In the genomic region with DNA sequence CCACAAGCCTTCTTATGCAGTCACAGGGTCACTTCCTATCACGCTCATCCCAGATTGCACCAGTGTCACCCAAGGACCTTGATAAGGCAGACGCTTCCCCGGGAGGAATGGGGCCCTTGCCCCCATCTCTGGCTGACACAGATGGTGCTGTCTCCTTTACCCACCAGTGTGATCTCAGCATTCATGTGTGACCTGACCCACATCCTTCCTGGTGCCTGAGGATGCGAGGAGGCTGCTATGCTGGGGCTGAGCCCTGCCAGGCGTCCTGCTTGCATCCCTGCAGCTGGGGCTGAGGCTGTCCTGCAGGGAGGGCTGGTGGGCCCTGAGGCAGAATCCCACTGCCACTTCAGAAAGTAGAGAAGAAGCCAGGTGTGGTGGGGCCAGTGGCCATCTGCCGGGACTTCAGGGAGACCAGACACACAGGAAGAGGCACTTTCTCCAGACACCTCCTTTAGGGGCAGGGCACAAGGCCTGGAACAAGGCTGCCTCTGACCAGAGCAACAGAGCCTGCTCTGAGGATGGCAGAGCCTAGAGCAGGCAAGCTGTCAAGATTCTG, we compare ENCODE assay signal across 1 cellular context.
TF ChIP-seq lines count a peak whose summit lies in the region.

No MANE protein-coding gene starts in this region.

TF ChIP-seq in GM12878, 131 proteins besides CTCF, POLR2A, EP300 and RAD21 (continued from another document):
- TF ChIP-seq, protein P1, sequence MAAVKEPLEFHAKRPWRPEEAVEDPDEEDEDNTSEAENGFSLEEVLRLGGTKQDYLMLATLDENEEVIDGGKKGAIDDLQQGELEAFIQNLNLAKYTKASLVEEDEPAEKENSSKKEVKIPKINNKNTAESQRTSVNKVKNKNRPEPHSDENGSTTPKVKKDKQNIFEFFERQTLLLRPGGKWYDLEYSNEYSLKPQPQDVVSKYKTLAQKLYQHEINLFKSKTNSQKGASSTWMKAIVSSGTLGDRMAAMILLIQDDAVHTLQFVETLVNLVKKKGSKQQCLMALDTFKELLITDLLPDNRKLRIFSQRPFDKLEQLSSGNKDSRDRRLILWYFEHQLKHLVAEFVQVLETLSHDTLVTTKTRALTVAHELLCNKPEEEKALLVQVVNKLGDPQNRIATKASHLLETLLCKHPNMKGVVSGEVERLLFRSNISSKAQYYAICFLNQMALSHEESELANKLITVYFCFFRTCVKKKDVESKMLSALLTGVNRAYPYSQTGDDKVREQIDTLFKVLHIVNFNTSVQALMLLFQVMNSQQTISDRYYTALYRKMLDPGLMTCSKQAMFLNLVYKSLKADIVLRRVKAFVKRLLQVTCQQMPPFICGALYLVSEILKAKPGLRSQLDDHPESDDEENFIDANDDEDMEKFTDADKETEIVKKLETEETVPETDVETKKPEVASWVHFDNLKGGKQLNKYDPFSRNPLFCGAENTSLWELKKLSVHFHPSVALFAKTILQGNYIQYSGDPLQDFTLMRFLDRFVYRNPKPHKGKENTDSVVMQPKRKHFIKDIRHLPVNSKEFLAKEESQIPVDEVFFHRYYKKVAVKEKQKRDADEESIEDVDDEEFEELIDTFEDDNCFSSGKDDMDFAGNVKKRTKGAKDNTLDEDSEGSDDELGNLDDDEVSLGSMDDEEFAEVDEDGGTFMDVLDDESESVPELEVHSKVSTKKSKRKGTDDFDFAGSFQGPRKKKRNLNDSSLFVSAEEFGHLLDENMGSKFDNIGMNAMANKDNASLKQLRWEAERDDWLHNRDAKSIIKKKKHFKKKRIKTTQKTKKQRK (IDR thresholded peaks at IDR 0.05; ENCODE audit: low read depth, low read length), result no peak
- TF ChIP-seq STAT3 (IDR thresholded peaks at IDR 0.05; ENCODE audit: low read depth, low read length) (no peak), FOS (IDR thresholded peaks at IDR 0.05; ENCODE audit: borderline replicate concordance, extremely low read depth, insufficient read length) (no peak), GATAD2B (conservative IDR thresholded peaks at IDR 0.05; ENCODE audit: low read depth) (no peak), WRNIP1 (IDR thresholded peaks at IDR 0.05; ENCODE audit: borderline replicate concordance, low read depth, low read length) (no peak), ZNF622 (IDR thresholded peaks at IDR 0.05) (no peak)
